In genomic region chr9:37190739-37191138, GRCh38 we compare ENCODE assay signal across 8 cellular contexts.
DNase-seq lines count a peak whose midpoint lies in the region; ATAC-seq, FAIRE-seq and TF ChIP-seq lines count a peak whose summit lies in the region.
"Not testable (repeated sequence)": the region's sequence is repeated elsewhere in the genome, so short reads cannot be mapped to it uniquely, and the experiment has no call there.

No MANE protein-coding gene starts in this region.

- H2AFZ ChIP-seq in OCI-LY1 (ENCODE audit: low read length); neural progenitor cell (replicated peaks): not testable (repeated sequence)

- peaks cover 27% of the 10 kb centered on the region for H3K79me2 ChIP-seq in OCI-LY1 (ENCODE audit: insufficient read depth, low read length)
- not testable (repeated sequence) for H3K79me2 ChIP-seq in neural progenitor cell (ENCODE audit: low read depth)

- TF ChIP-seq CTCF in OCI-LY1 (IDR thresholded peaks at IDR 0.05; ENCODE audit: low read length); WTC11 (IDR thresholded peaks at IDR 0.05); neural progenitor cell (IDR thresholded peaks at IDR 0.05): not testable (repeated sequence)

- peaks cover 24% of the 10 kb centered on the region for H4K20me1 ChIP-seq in BLaER1
- not testable (repeated sequence) for H4K20me1 ChIP-seq in OCI-LY1 (ENCODE audit: insufficient read depth, low read length); neural progenitor cell (ENCODE audit: low read depth)

- DNase-seq in GM19239 (ENCODE audit: insufficient read length, low spot score); WTC11 (ENCODE audit: low spot score); neural progenitor cell (ENCODE audit: low spot score); stimulated activated naive B cell treated with anti-CD40 and anti-IgM and Interleukin-4, amounts not matched to agents 10 μg/mL and 1 μg/mL and 100 μg/mL, for 72 hours: not testable (repeated sequence)

- H3K9me3 ChIP-seq in BLaER1; OCI-LY1 (ENCODE audit: low read length); iPS-18a (ENCODE audit: control insufficient read depth, low read depth, low read length); neural progenitor cell (ENCODE audit: low read depth): not testable (repeated sequence)

- not testable (repeated sequence) for H3K9me2 ChIP-seq in OCI-LY1 (ENCODE audit: low read depth, low read length)

- peak overlapping the region in 1 of 3 donors; percentile 74 for H3K27ac Mint-ChIP-seq in IgD-negative memory B cell
- H3K27ac Mint-ChIP-seq in WTC11, result not testable (repeated sequence)
- H3K27ac Mint-ChIP-seq in neural progenitor cell, result peak overlapping the region; percentile 73
- H3K27ac Mint-ChIP-seq in stimulated activated naive B cell treated with anti-CD40 and anti-IgM and Interleukin-4, amounts not matched to agents 10 μg/mL and 1 μg/mL and 100 μg/mL, for 72 hours, result peak overlapping the region; percentile 88

- H3K4me1 Mint-ChIP-seq in IgD-negative memory B cell, result peaks cover 65 to 67% (median 67%) of the 10 kb centered on the region in 3 donors
- peaks cover 59% of the 10 kb centered on the region for H3K4me1 Mint-ChIP-seq in WTC11
- peaks cover 50% of the 10 kb centered on the region for H3K4me1 Mint-ChIP-seq in neural progenitor cell
- peaks cover 38 to 65% of the 10 kb centered on the region in 2 donors for H3K4me1 Mint-ChIP-seq in stimulated activated naive B cell treated with anti-CD40 and anti-IgM and Interleukin-4, amounts not matched to agents 10 μg/mL and 1 μg/mL and 100 μg/mL, for 72 hours

- H3K9ac ChIP-seq in BLaER1, result peak overlapping the region; percentile 83
- H3K9ac ChIP-seq in OCI-LY1 (ENCODE audit: low read length); iPS-18a (ENCODE audit: low read length); neural progenitor cell: not testable (repeated sequence)

- H3K4me1 ChIP-seq in BLaER1 (peaks cover 93% of the 10 kb centered on the region), OCI-LY1 (ENCODE audit: insufficient read depth, low read length, severe bottlenecking) (peaks cover 81% of the 10 kb centered on the region), iPS-18a (ENCODE audit: control insufficient read depth, low read depth, low read length) (peaks cover 35% of the 10 kb centered on the region), neural progenitor cell (peaks cover 49% of the 10 kb centered on the region)

- H3K27me3 ChIP-seq in BLaER1; OCI-LY1 (ENCODE audit: insufficient read depth, low read length); iPS-18a (ENCODE audit: control insufficient read depth, insufficient read depth, low read length); neural progenitor cell: not testable (repeated sequence)

- H3K27ac ChIP-seq in BLaER1 (peak overlapping the region; percentile 96), OCI-LY1 (ENCODE audit: low read depth, low read length, poor library complexity, severe bottlenecking) (peak overlapping the region; percentile 90)
- not testable (repeated sequence) for H3K27ac ChIP-seq in iPS-18a (ENCODE audit: low read length); neural progenitor cell

- H3K4me3 ChIP-seq in BLaER1, result peak overlapping the region; percentile 59
- not testable (repeated sequence) for H3K4me3 ChIP-seq in OCI-LY1 (ENCODE audit: low read depth, low read length, poor library complexity, severe bottlenecking); neural progenitor cell
- H3K4me3 ChIP-seq in iPS-18a (ENCODE audit: low read length), result peak overlapping the region; percentile 34

- H3K4me2 ChIP-seq in BLaER1, result peak overlapping the region; percentile 91
- H3K4me2 ChIP-seq in OCI-LY1 (ENCODE audit: low read length), result not testable (repeated sequence)
- peak overlapping the region; percentile 73 for H3K4me2 ChIP-seq in neural progenitor cell

- CTCF ChIA-PET in WTC11 (lab: Charles Lee), result interaction anchor here (1.0 to 1.3 kb wide), 2 partner anchors 19 to 195 kb away, joined by 3 to 5 read pairs; no protein-coding TSS in a partner anchor

- ATAC-seq in WTC11; stimulated activated naive B cell treated with anti-CD40 and anti-IgM and Interleukin-4, amounts not matched to agents 10 μg/mL and 1 μg/mL and 100 μg/mL, for 72 hours (replicated peaks): not testable (repeated sequence)

- FAIRE-seq in GM19239 (lab: Jason Lieb, UNC), result peak; percentile 54

- POLR2A ChIA-PET in WTC11 (lab: Charles Lee), result not testable (repeated sequence)

- H3K9me3 Mint-ChIP-seq in IgD-negative memory B cell; WTC11; stimulated activated naive B cell treated with anti-CD40 and anti-IgM and Interleukin-4, amounts not matched to agents 10 μg/mL and 1 μg/mL and 100 μg/mL, for 72 hours: not testable (repeated sequence)
- peaks cover 20% of the 10 kb centered on the region for H3K9me3 Mint-ChIP-seq in neural progenitor cell

- H3K27me3 Mint-ChIP-seq in IgD-negative memory B cell; WTC11 (ENCODE audit: low read depth); neural progenitor cell (ENCODE audit: insufficient read depth, low read depth); stimulated activated naive B cell treated with anti-CD40 and anti-IgM and Interleukin-4, amounts not matched to agents 10 μg/mL and 1 μg/mL and 100 μg/mL, for 72 hours: not testable (repeated sequence)

- H3K36me3 ChIP-seq in BLaER1 (peaks cover 54% of the 10 kb centered on the region), OCI-LY1 (ENCODE audit: insufficient read depth, low read length) (peaks cover 75% of the 10 kb centered on the region)
- not testable (repeated sequence) for H3K36me3 ChIP-seq in iPS-18a (ENCODE audit: control insufficient read depth, low read depth, low read length); neural progenitor cell

- peaks cover 12% of the 10 kb centered on the region for H3K36me3 Mint-ChIP-seq in IgD-negative memory B cell
- H3K36me3 Mint-ChIP-seq in WTC11, result peaks cover 15% of the 10 kb centered on the region
- H3K36me3 Mint-ChIP-seq in neural progenitor cell, result peaks cover 28% of the 10 kb centered on the region
- peaks cover 37 to 61% of the 10 kb centered on the region in 2 donors for H3K36me3 Mint-ChIP-seq in stimulated activated naive B cell treated with anti-CD40 and anti-IgM and Interleukin-4, amounts not matched to agents 10 μg/mL and 1 μg/mL and 100 μg/mL, for 72 hours

- not testable (repeated sequence) for H3F3A ChIP-seq in OCI-LY1 (ENCODE audit: insufficient read depth, low read length)
- H3F3A ChIP-seq in neural progenitor cell (ENCODE audit: low read depth), result peaks cover 47% of the 10 kb centered on the region

- peak overlapping the region in 3 of 4 donors; percentile 23 to 82 (median 58) for H3K4me3 Mint-ChIP-seq in IgD-negative memory B cell
- peak overlapping the region; percentile 50; the same call in 1 of the 2 replicates for H3K4me3 Mint-ChIP-seq in WTC11
- H3K4me3 Mint-ChIP-seq in neural progenitor cell; stimulated activated naive B cell treated with anti-CD40 and anti-IgM and Interleukin-4, amounts not matched to agents 10 μg/mL and 1 μg/mL and 100 μg/mL, for 72 hours: not testable (repeated sequence)
